In genomic region chr11:443542-444199, GRCh38 we compare ENCODE assay signal across 1 cellular context.
TF ChIP-seq lines count a peak whose summit lies in the region.

No MANE protein-coding gene starts in this region.

TF ChIP-seq in HepG2, 621 proteins besides CTCF, POLR2A, EP300 and RAD21:
- TF ChIP-seq MAX (IDR thresholded peaks at IDR 0.05) (0 out of 2 replicates have a peak, but pooled peaks have one; percentile 21), USF2 (IDR thresholded peaks at IDR 0.05; ENCODE audit: low read depth, low read length) (peak; percentile 65; the same call in 1 of the 2 replicates), USF2 (CRISPR knock-in tag; IDR thresholded peaks at IDR 0.05; ENCODE audit: borderline replicate concordance) (peak; percentile 31; the same call in 1 of the 2 replicates), HDAC1 (CRISPR knock-in tag; IDR thresholded peaks at IDR 0.05) (no peak), RAD51 (IDR thresholded peaks at IDR 0.05; ENCODE audit: borderline replicate concordance) (peak; percentile 67), ZKSCAN5 (CRISPR knock-in tag; IDR thresholded peaks at IDR 0.05) (no peak), ZMYM3 (CRISPR knock-in tag; IDR thresholded peaks at IDR 0.05) (peak; percentile 64; the same call in 1 of the 2 replicates)
